ENCODE assay signal across 29 cellular contexts in genomic region chr2:200102971-200103370, GRCh38.
"Had no signal": no experiment of that assay in that cellular context is flagged by ENCODE, and none has a peak within 500 bp of the region (broad histone marks: within the 10 kb centered on the region; RNA-seq: fewer than 3 reads in every experiment).

No MANE protein-coding gene starts in this region.

- ATAC-seq: stimulated activated effector memory CD8-positive, alpha-beta T cell treated with anti-CD3 and anti-CD28 coated beads, Interleukin-12 subunit alpha, Interleukin-12 subunit beta, amount 100 ng/mL, for 72 hours; stimulated activated memory B cell treated with anti-CD40 and anti-IgM and Interleukin-4, amounts not matched to agents 10 μg/mL and 1 μg/mL and 100 μg/mL, for 72 hours; stimulated activated naive B cell treated with anti-CD40 and anti-IgM and Interleukin-4, amounts not matched to agents 10 μg/mL and 1 μg/mL and 100 μg/mL, for 72 hours; stimulated activated naive CD8-positive, alpha-beta T cell treated with anti-CD3 and anti-CD28 coated beads, Interleukin-15, amount 100 ng/mL, for 72 hours; stimulated activated naive CD8-positive, alpha-beta T cell treated with anti-CD3 and anti-CD28 coated beads, Interleukin-15, Interleukin-2, amounts not matched to agents 100 U/mL and 50 U/mL, for 24 hours; upper lobe of right lung had no signal

- H3K27ac Mint-ChIP-seq: stimulated activated effector memory CD8-positive, alpha-beta T cell treated with anti-CD3 and anti-CD28 coated beads, Interleukin-12 subunit alpha, Interleukin-12 subunit beta, amount 100 ng/mL, for 72 hours; stimulated activated memory B cell treated with anti-CD40 and anti-IgM and Interleukin-4, amounts not matched to agents 10 μg/mL and 1 μg/mL and 100 μg/mL, for 72 hours; stimulated activated naive B cell treated with anti-CD40 and anti-IgM and Interleukin-4, amounts not matched to agents 10 μg/mL and 1 μg/mL and 100 μg/mL, for 72 hours; stimulated activated naive CD8-positive, alpha-beta T cell treated with anti-CD3 and anti-CD28 coated beads, Interleukin-15, amount 100 ng/mL, for 72 hours; stimulated activated naive CD8-positive, alpha-beta T cell treated with anti-CD3 and anti-CD28 coated beads, Interleukin-15, Interleukin-2, amounts not matched to agents 100 ng/mL and 50 ng/mL, for 24 hours; type B pancreatic cell had no signal

- H3K4me1 ChIP-seq: suprapubic skin, testis, thyroid gland, tibial artery, tibial nerve, transverse colon, upper lobe of left lung, upper lobe of right lung, uterus, vagina had no signal

- H3K27ac ChIP-seq: stomach, suprapubic skin, testis, thoracic aorta, thyroid gland, tibial artery, tibial nerve, transverse colon, upper lobe of left lung, upper lobe of right lung, uterus, vagina had no signal

- H3K36me3 Mint-ChIP-seq: stimulated activated effector memory CD8-positive, alpha-beta T cell treated with anti-CD3 and anti-CD28 coated beads, Interleukin-12 subunit alpha, Interleukin-12 subunit beta, amount 100 ng/mL, for 72 hours; stimulated activated memory B cell treated with anti-CD40 and anti-IgM and Interleukin-4, amounts not matched to agents 10 μg/mL and 1 μg/mL and 100 μg/mL, for 72 hours; stimulated activated naive B cell treated with anti-CD40 and anti-IgM and Interleukin-4, amounts not matched to agents 10 μg/mL and 1 μg/mL and 100 μg/mL, for 72 hours; type B pancreatic cell had no signal

- H3K4me3 ChIP-seq: stomach, suprapubic skin, testis, thoracic aorta, thyroid gland, tibial artery, tibial nerve, transverse colon, upper lobe of left lung, upper lobe of right lung, uterus, vagina had no signal

- H3K27me3 Mint-ChIP-seq: type B pancreatic cell had no signal

- H3K27me3 ChIP-seq: stomach, suprapubic skin, testis, thyroid gland, tibial artery, tibial nerve, transverse colon, upper lobe of left lung, upper lobe of right lung, uterus, vagina had no signal

- H3K9me3 Mint-ChIP-seq: stimulated activated effector memory CD8-positive, alpha-beta T cell treated with anti-CD3 and anti-CD28 coated beads, Interleukin-12 subunit alpha, Interleukin-12 subunit beta, amount 100 ng/mL, for 72 hours; stimulated activated memory B cell treated with anti-CD40 and anti-IgM and Interleukin-4, amounts not matched to agents 10 μg/mL and 1 μg/mL and 100 μg/mL, for 72 hours; stimulated activated naive B cell treated with anti-CD40 and anti-IgM and Interleukin-4, amounts not matched to agents 10 μg/mL and 1 μg/mL and 100 μg/mL, for 72 hours; stimulated activated naive CD8-positive, alpha-beta T cell treated with anti-CD3 and anti-CD28 coated beads, Interleukin-15, amount 100 ng/mL, for 72 hours; stimulated activated naive CD8-positive, alpha-beta T cell treated with anti-CD3 and anti-CD28 coated beads, Interleukin-15, Interleukin-2, amounts not matched to agents 100 ng/mL and 50 ng/mL, for 24 hours; type B pancreatic cell had no signal

- FAIRE-seq: urothelium cell line had no signal

- H3K9me3 ChIP-seq: stomach, suprapubic skin, testis, thoracic aorta, thyroid gland, tibial artery, tibial nerve, transverse colon, upper lobe of left lung, upper lobe of right lung, uterus, vagina had no signal

- H3K4me3 Mint-ChIP-seq: stimulated activated effector memory CD8-positive, alpha-beta T cell treated with anti-CD3 and anti-CD28 coated beads, Interleukin-12 subunit alpha, Interleukin-12 subunit beta, amount 100 ng/mL, for 72 hours; stimulated activated memory B cell treated with anti-CD40 and anti-IgM and Interleukin-4, amounts not matched to agents 10 μg/mL and 1 μg/mL and 100 μg/mL, for 72 hours; stimulated activated naive B cell treated with anti-CD40 and anti-IgM and Interleukin-4, amounts not matched to agents 10 μg/mL and 1 μg/mL and 100 μg/mL, for 72 hours; stimulated activated naive CD8-positive, alpha-beta T cell treated with anti-CD3 and anti-CD28 coated beads, Interleukin-15, amount 100 ng/mL, for 72 hours; stimulated activated naive CD8-positive, alpha-beta T cell treated with anti-CD3 and anti-CD28 coated beads, Interleukin-15, Interleukin-2, amounts not matched to agents 100 ng/mL and 50 ng/mL, for 24 hours; type B pancreatic cell had no signal

- H3K4me1 Mint-ChIP-seq: stimulated activated effector memory CD8-positive, alpha-beta T cell treated with anti-CD3 and anti-CD28 coated beads, Interleukin-12 subunit alpha, Interleukin-12 subunit beta, amount 100 ng/mL, for 72 hours; stimulated activated memory B cell treated with anti-CD40 and anti-IgM and Interleukin-4, amounts not matched to agents 10 μg/mL and 1 μg/mL and 100 μg/mL, for 72 hours; stimulated activated naive B cell treated with anti-CD40 and anti-IgM and Interleukin-4, amounts not matched to agents 10 μg/mL and 1 μg/mL and 100 μg/mL, for 72 hours; stimulated activated naive CD8-positive, alpha-beta T cell treated with anti-CD3 and anti-CD28 coated beads, Interleukin-15, amount 100 ng/mL, for 72 hours had no signal

- DNase-seq: stimulated activated CD4-positive, alpha-beta T cell treated with anti-CD3 and anti-CD28 coated beads, Interleukin-2, amount 100 ng/mL, for 48 hours; stimulated activated CD4-positive, alpha-beta T cell treated with anti-CD3 and anti-CD28 coated beads, Interleukin-4, amount 100 ng/mL, for 1 hour; stimulated activated CD4-positive, alpha-beta T cell treated with anti-CD3 and anti-CD28 coated beads, Interleukin-4, amount 100 ng/mL, for 24 hours; stimulated activated CD4-positive, alpha-beta T cell treated with anti-CD3 and anti-CD28 coated beads, Interleukin-4, amount 100 ng/mL, for 4 hours; stimulated activated CD8-positive, alpha-beta memory T cell treated with anti-CD3 and anti-CD28 coated beads, Interleukin-4, amount 100 ng/mL, for 48 hours; stimulated activated naive B cell treated with anti-CD40 and anti-IgM and Interleukin-4, amounts not matched to agents 10 μg/mL and 1 μg/mL and 100 μg/mL, for 72 hours; stimulated activated naive CD4-positive, alpha-beta T cell; stimulated activated naive CD4-positive, alpha-beta T cell treated with Interleukin-2 at 50 U/mL for 16 hours; stimulated activated naive CD8-positive, alpha-beta T cell treated with anti-CD3 and anti-CD28 coated beads, Interleukin-15, amount 100 ng/mL, for 72 hours; stimulated activated naive CD8-positive, alpha-beta T cell treated with anti-CD3 and anti-CD28 coated beads, Interleukin-15, Interleukin-2, amounts not matched to agents 100 U/mL and 50 U/mL, for 24 hours; stomach; substantia nigra; testis; thyroid gland; tibial artery; transverse colon; trophoblast cell; upper lobe of left lung; upper lobe of right lung; uterus had no signal

- H3K36me3 ChIP-seq: stomach, suprapubic skin, thoracic aorta, thyroid gland, tibial artery, tibial nerve, transverse colon, upper lobe of left lung, upper lobe of right lung, uterus, vagina had no signal
